1 cellular context compared by ENCODE assay signal in the genomic region with DNA sequence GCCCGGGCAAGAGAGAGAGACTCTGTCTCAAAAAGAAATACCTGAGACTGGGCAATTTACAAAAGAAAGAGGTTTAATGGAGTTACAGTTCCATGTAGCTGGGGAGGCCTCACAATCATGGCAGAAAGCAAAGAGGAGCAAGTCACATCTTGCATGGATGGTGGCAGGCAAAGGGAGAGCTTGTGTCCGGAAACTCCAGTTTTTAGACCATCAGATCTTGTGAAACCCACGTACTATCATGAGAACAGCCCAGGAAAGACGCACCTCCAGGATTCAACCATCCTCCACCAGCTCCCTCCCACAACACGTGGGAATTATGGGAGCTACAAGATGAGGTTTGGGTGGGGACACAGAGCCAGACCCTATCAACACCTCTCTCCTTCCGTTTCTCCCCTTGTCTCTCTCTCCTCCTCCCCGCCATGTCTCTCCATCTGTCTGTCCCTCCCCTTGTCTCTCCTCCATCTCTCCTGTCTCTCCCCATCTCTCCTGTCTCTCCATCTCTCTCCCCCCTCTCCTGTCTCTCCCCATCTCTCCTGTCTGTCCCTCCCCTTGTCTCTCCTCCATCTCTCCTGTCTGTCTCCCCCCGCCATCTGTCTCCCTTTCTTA.
TF ChIP-seq lines count a peak whose summit lies in the region.

No MANE protein-coding gene starts in this region.

TF ChIP-seq in GM12891, 5 proteins besides CTCF, POLR2A, EP300 and RAD21:
- no peak for TF ChIP-seq TAF1 (IDR thresholded peaks at IDR 0.05; ENCODE audit: low read depth, low read length)
- TF ChIP-seq SPI1 (IDR thresholded peaks at IDR 0.05; ENCODE audit: low read depth, low read length) = no peak
- TF ChIP-seq POU2F2 (IDR thresholded peaks at IDR 0.05; ENCODE audit: low read depth, low read length) = 0 out of 2 replicates have a peak, but pooled peaks have one; percentile 35
- TF ChIP-seq PAX5 (IDR thresholded peaks at IDR 0.05; ENCODE audit: insufficient read depth, low read length, severe bottlenecking) = no peak
- TF ChIP-seq POLR2AphosphoS5 (IDR thresholded peaks at IDR 0.05; ENCODE audit: low read depth, low read length) = 0 out of 2 replicates have a peak, but pooled peaks have one; percentile 51
